1 cellular context compared by ENCODE assay signal in genomic region chr7:100946111-100946510, GRCh38.
TF ChIP-seq lines count a peak whose summit lies in the region.

No MANE protein-coding gene starts in this region.

TF ChIP-seq in K562, 482 proteins besides CTCF, POLR2A, EP300 and RAD21:
- TF ChIP-seq BCOR (IDR thresholded peaks at IDR 0.05) (peak; percentile 63), CCNT2 (IDR thresholded peaks at IDR 0.05; ENCODE audit: borderline replicate concordance, extremely low read depth, insufficient read length, low read depth, low read length) (no peak), MYNN (IDR thresholded peaks at IDR 0.05) (no peak), MYNN (CRISPR knock-in tag; IDR thresholded peaks at IDR 0.05) (no peak), ZFP36 (IDR thresholded peaks at IDR 0.05; ENCODE audit: low read depth, low read length, partially characterized antibody) (peak; percentile 83), SFPQ (IDR thresholded peaks at IDR 0.05; ENCODE audit: low read depth, low read length) (no peak)
